9 cellular contexts compared by ENCODE assay signal in the genomic region with DNA sequence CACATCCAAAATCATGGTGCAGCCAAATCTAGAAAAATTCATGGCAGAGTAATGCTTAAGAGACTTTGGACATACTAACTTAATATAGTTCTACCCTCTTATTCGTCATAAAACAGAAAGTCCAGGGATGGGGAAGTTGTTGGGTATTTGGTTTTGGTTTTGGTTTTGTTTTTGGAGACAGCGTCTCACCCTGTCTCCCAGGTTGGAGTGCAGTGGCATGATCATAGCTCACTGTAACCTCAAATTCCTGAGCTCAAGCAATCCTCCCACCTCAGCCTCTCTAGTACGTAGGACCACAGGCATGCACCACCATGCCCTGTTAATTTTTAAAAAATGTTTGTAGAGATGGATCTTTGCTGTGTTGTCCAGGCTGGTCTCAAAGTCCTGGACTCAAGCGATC.
A peak's percentile ranks its signal among the peaks of the same experiment; 100 is the strongest.
DNase-seq lines count a peak whose midpoint lies in the region; ATAC-seq and TF ChIP-seq lines count a peak whose summit lies in the region.
"Had no signal": no experiment of that assay in that cellular context is flagged by ENCODE, and none has a peak within 500 bp of the region (broad histone marks: within the 10 kb centered on the region; RNA-seq: fewer than 3 reads in every experiment).

No MANE protein-coding gene starts in this region.

- DNase-seq in GM12865 (ENCODE audit: low read depth) = peak; percentile 37
- no peak for DNase-seq in effector memory CD8-positive, alpha-beta T cell
- no peak for DNase-seq in activated CD4-positive, alpha-beta memory T cell treated with anti-CD3 and anti-CD28 coated beads, Interleukin-2, amount 10 ng/mL, durations not matched to agents 7 days and 5 days
- DNase-seq in NCI-H2227 treated with DMSO at 0.1 percent for 48 hours (lab: John Stamatoyannopoulos, UW) = no peak
- DNase-seq in nephron progenitor cell = no peak

- POLR2A ChIA-PET in activated CD4-positive, alpha-beta memory T cell treated with anti-CD3 and anti-CD28 coated beads, Interleukin-2, amount 10 ng/mL, durations not matched to agents 7 days and 5 days (lab: Charles Lee) = no interaction called here

- H3K27ac Mint-ChIP-seq in effector memory CD8-positive, alpha-beta T cell = peak overlapping the region in 1 of 2 donors; percentile 17
- H3K27ac Mint-ChIP-seq in activated CD4-positive, alpha-beta memory T cell treated with anti-CD3 and anti-CD28 coated beads, Interleukin-2, amount 10 ng/mL, durations not matched to agents 7 days and 5 days = no peak overlapping the region
- no peak overlapping the region for H3K27ac Mint-ChIP-seq in nephron progenitor cell
- H3K27ac Mint-ChIP-seq: activated naive CD8-positive, alpha-beta T cell had no signal

- H3K36me3 Mint-ChIP-seq in effector memory CD8-positive, alpha-beta T cell (ENCODE audit: insufficient read depth) = no peaks in the 10 kb centered on the region
- H3K36me3 Mint-ChIP-seq in activated CD4-positive, alpha-beta memory T cell treated with anti-CD3 and anti-CD28 coated beads, Interleukin-2, amount 10 ng/mL, durations not matched to agents 7 days and 5 days (ENCODE audit: low read depth) = no peaks in the 10 kb centered on the region
- peaks cover 10% of the 10 kb centered on the region for H3K36me3 Mint-ChIP-seq in nephron progenitor cell (ENCODE audit: low read depth)
- H3K36me3 Mint-ChIP-seq: activated naive CD8-positive, alpha-beta T cell had no signal

- H3K27me3 Mint-ChIP-seq in effector memory CD8-positive, alpha-beta T cell = no peaks in the 10 kb centered on the region
- H3K27me3 Mint-ChIP-seq in activated CD4-positive, alpha-beta memory T cell treated with anti-CD3 and anti-CD28 coated beads, Interleukin-2, amount 10 ng/mL, durations not matched to agents 7 days and 5 days = no peaks in the 10 kb centered on the region
- H3K27me3 Mint-ChIP-seq in nephron progenitor cell (ENCODE audit: low read depth, poor library complexity) = peaks cover 12% of the 10 kb centered on the region

- no peak overlapping the region; the same call in 1 of the 2 replicates for H3K4me3 ChIP-seq in GM12865 (ENCODE audit: low read depth, low read length)

- CTCF ChIA-PET in activated CD4-positive, alpha-beta memory T cell treated with anti-CD3 and anti-CD28 coated beads, Interleukin-2, amount 10 ng/mL, durations not matched to agents 7 days and 5 days (lab: Charles Lee) = no interaction called here

- no peak for TF ChIP-seq CTCF in GM12865 (IDR thresholded peaks at IDR 0.05; ENCODE audit: insufficient read depth, low read depth, low read length, missing control alignments)
- no peak for TF ChIP-seq CTCF in nephron progenitor cell (IDR thresholded peaks at IDR 0.05)

- peaks cover 10 to 11% of the 10 kb centered on the region in 2 donors for H3K9me3 Mint-ChIP-seq in effector memory CD8-positive, alpha-beta T cell
- H3K9me3 Mint-ChIP-seq in activated CD4-positive, alpha-beta memory T cell treated with anti-CD3 and anti-CD28 coated beads, Interleukin-2, amount 10 ng/mL, durations not matched to agents 7 days and 5 days = peaks cover 8% of the 10 kb centered on the region
- H3K9me3 Mint-ChIP-seq in nephron progenitor cell = peaks cover 16% of the 10 kb centered on the region

- ATAC-seq in GM21526 (IDR thresholded peaks at IDR 0.05; ENCODE audit: low FRiP score, unreplicated experiment) (peak; percentile 85), HG03520 (IDR thresholded peaks at IDR 0.05; ENCODE audit: unreplicated experiment) (peak; percentile 68), GM19452 (IDR thresholded peaks at IDR 0.05; ENCODE audit: unreplicated experiment) (no peak)
- no peak for ATAC-seq in effector memory CD8-positive, alpha-beta T cell (replicated peaks)

- H3K4me3 Mint-ChIP-seq in effector memory CD8-positive, alpha-beta T cell = peak overlapping the region; percentile 25 to 34
- H3K4me3 Mint-ChIP-seq in activated CD4-positive, alpha-beta memory T cell treated with anti-CD3 and anti-CD28 coated beads, Interleukin-2, amount 10 ng/mL, durations not matched to agents 7 days and 5 days = no peak overlapping the region
- H3K4me3 Mint-ChIP-seq in nephron progenitor cell = no peak overlapping the region
- H3K4me3 Mint-ChIP-seq: activated naive CD8-positive, alpha-beta T cell had no signal

- no peaks in the 10 kb centered on the region for H3K4me1 Mint-ChIP-seq in effector memory CD8-positive, alpha-beta T cell (ENCODE audit: low read depth in 2 of 2)
- H3K4me1 Mint-ChIP-seq in activated CD4-positive, alpha-beta memory T cell treated with anti-CD3 and anti-CD28 coated beads, Interleukin-2, amount 10 ng/mL, durations not matched to agents 7 days and 5 days = no peaks in the 10 kb centered on the region
- H3K4me1 Mint-ChIP-seq in nephron progenitor cell = peaks cover 6% of the 10 kb centered on the region

Comparison
In these comparisons a context has a peak if more than half of its experiments do, and no peak if none do; other contexts are left out.
1. ATAC-seq: peak in GM21526 (single experiment) and HG03520 (single experiment); none in effector memory CD8-positive, alpha-beta T cell (single experiment) and GM19452 (single experiment).
2. H3K4me3 Mint-ChIP-seq: peak in effector memory CD8-positive, alpha-beta T cell (2 of 2); none in activated CD4-positive, alpha-beta memory T cell treated with anti-CD3 and anti-CD28 coated beads, Interleukin-2, amount 10 ng/mL, durations not matched to agents 7 days and 5 days (single experiment) and nephron progenitor cell (single experiment).